9 cellular contexts compared by ENCODE assay signal in the genomic region with DNA sequence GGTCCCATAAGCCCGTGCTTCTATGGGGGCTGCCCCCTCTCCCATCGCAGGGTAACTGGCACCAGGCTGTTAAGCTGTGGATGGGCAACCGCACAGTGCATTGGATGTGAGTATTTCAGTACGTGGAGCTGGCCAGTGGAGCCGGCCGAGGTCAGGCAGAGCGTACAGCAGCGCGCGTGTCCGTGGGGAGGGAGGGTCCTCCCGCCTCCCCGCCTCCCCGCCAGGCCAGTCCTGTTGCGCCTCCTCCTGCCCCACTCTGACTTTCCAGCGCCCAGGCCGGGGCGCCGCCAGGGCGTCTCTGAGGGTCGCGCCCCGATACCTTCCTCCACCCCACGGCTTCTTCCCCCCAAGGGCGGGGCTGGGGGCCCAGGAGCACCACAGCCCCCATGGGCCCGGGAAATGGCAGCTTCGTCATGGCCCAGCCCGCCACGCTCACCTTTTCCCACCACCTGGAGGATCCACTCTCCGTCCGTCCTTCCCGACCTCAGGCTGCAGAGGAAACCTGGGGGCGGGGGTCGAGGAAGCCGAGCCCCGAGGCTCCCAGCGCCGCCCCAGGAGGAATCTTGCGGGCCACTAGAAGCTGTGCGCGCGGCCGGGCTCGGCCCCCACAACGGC. TPM values are rescaled to one million over a fixed set of nuclear protein-coding genes. Genes with fewer than 3 reads are reported as not detected.
A peak's percentile ranks its signal among the peaks of the same experiment; 100 is the strongest.
DNase-seq lines count a peak whose midpoint lies in the region; ATAC-seq, FAIRE-seq and TF ChIP-seq lines count a peak whose summit lies in the region.
"Had no signal": no experiment of that assay in that cellular context is flagged by ENCODE, and none has a peak within 500 bp of the region (broad histone marks: within the 10 kb centered on the region; RNA-seq: fewer than 3 reads in every experiment).

No MANE protein-coding gene starts in this region.

- ATAC-seq in HG03432 (IDR thresholded peaks at IDR 0.05; ENCODE audit: unreplicated experiment) = peak; percentile 0
- no peak for ATAC-seq in activated CD8-positive, alpha-beta T cell treated with anti-CD3 and anti-CD28 coated beads, Interleukin-2, amount 10 ng/mL, durations not matched to agents 7 days and 5 days
- no peak for ATAC-seq in GM18873 (IDR thresholded peaks at IDR 0.05; ENCODE audit: low FRiP score, unreplicated experiment)
- ATAC-seq in GM18498 (IDR thresholded peaks at IDR 0.05; ENCODE audit: unreplicated experiment) = no peak

- H2AFZ ChIP-seq in hepatocyte = peak overlapping the region; percentile 24

- CTCF ChIA-PET in activated CD8-positive, alpha-beta T cell treated with anti-CD3 and anti-CD28 coated beads, Interleukin-2, amount 10 ng/mL, durations not matched to agents 7 days and 5 days (lab: Charles Lee) = no interaction called here

- no peak overlapping the region for H3K27ac Mint-ChIP-seq in activated CD8-positive, alpha-beta T cell treated with anti-CD3 and anti-CD28 coated beads, Interleukin-2, amount 10 ng/mL, durations not matched to agents 7 days and 5 days

- peak overlapping the region; percentile 58 for H3K4me3 Mint-ChIP-seq in activated CD8-positive, alpha-beta T cell treated with anti-CD3 and anti-CD28 coated beads, Interleukin-2, amount 10 ng/mL, durations not matched to agents 7 days and 5 days

- H3K27me3 ChIP-seq in hepatocyte = peaks cover 35% of the 10 kb centered on the region
- peaks cover 0 to 42% (median 11%) of the 10 kb centered on the region in 7 donors for H3K27me3 ChIP-seq in spleen (replicated peaks in 1 of 7)
- no peaks in the 10 kb centered on the region for H3K27me3 ChIP-seq in small intestine (ENCODE audit: control insufficient read depth in 2 of 2, insufficient read depth in 2 of 2, low read length in 2 of 2)
- H3K27me3 ChIP-seq: MG63 had no signal

- H4K20me1 ChIP-seq in hepatocyte (ENCODE audit: insufficient read depth, poor library complexity, severe bottlenecking) = no peaks in the 10 kb centered on the region

- intact Hi-C loops in spleen (cut with DNase I; ENCODE audit: low total_unique reads) = no loop called here

- FAIRE-seq in small intestine (lab: Jason Lieb, UNC) = no peak

- H3K9me3 Mint-ChIP-seq in activated CD8-positive, alpha-beta T cell treated with anti-CD3 and anti-CD28 coated beads, Interleukin-2, amount 10 ng/mL, durations not matched to agents 7 days and 5 days (ENCODE audit: insufficient read depth) = no peaks in the 10 kb centered on the region

- H3K27me3 Mint-ChIP-seq in activated CD8-positive, alpha-beta T cell treated with anti-CD3 and anti-CD28 coated beads, Interleukin-2, amount 10 ng/mL, durations not matched to agents 7 days and 5 days (ENCODE audit: low read depth) = peaks cover 9% of the 10 kb centered on the region

- no peak for TF ChIP-seq POLR2A in spleen (IDR thresholded peaks at IDR 0.05)

- no peak for DNase-seq in activated CD8-positive, alpha-beta T cell treated with anti-CD3 and anti-CD28 coated beads, Interleukin-2, amount 10 ng/mL, durations not matched to agents 7 days and 5 days
- no peak for DNase-seq in hepatocyte (ENCODE audit: low spot score)
- DNase-seq in spleen = peak; percentile 78
- DNase-seq in small intestine = no peak
- DNase-seq in DMS153 treated with DMSO at 0.1 percent for 48 hours (lab: John Stamatoyannopoulos, UW; ENCODE audit: unreplicated experiment) = no peak

- peak overlapping the region; percentile 99 for H3K4me2 ChIP-seq in hepatocyte

- H3K9me3 ChIP-seq in hepatocyte (ENCODE audit: low read depth) (no peaks in the 10 kb centered on the region), spleen (no peaks in the 10 kb centered on the region), small intestine (ENCODE audit: control insufficient read depth, low read depth) (no peaks in the 10 kb centered on the region)
- H3K9me3 ChIP-seq: MG63 had no signal

- peaks cover 23% of the 10 kb centered on the region for H3K36me3 Mint-ChIP-seq in activated CD8-positive, alpha-beta T cell treated with anti-CD3 and anti-CD28 coated beads, Interleukin-2, amount 10 ng/mL, durations not matched to agents 7 days and 5 days (ENCODE audit: low read depth)

- H3K4me1 Mint-ChIP-seq in activated CD8-positive, alpha-beta T cell treated with anti-CD3 and anti-CD28 coated beads, Interleukin-2, amount 10 ng/mL, durations not matched to agents 7 days and 5 days (ENCODE audit: low read depth) = peaks cover 23% of the 10 kb centered on the region

- WGBS in hepatocyte (ENCODE audit: low lambda C conversion rate, missing lambda C conversion rate) = 15% methylated on average over 31 of the region's 45 CpGs
- 13 to 18% (median 14%) methylated on average over 31 to 45 of the region's 45 CpGs for WGBS in spleen, 5 donors
- 5 to 17% (median 13%) methylated on average over 26 to 45 of the region's 45 CpGs for WGBS in small intestine, 3 donors

- no peak overlapping the region for H3K27ac ChIP-seq in hepatocyte
- H3K27ac ChIP-seq in spleen = no peak overlapping the region
- H3K27ac ChIP-seq in small intestine (ENCODE audit: low read depth in 1 of 2, low read length in 1 of 2) = no peak overlapping the region

- POLR2A ChIA-PET in activated CD8-positive, alpha-beta T cell treated with anti-CD3 and anti-CD28 coated beads, Interleukin-2, amount 10 ng/mL, durations not matched to agents 7 days and 5 days (lab: Charles Lee) = no interaction called here

- TF ChIP-seq CTCF in hepatocyte (IDR thresholded peaks at IDR 0.05; ENCODE audit: poor library complexity) (no peak), spleen (IDR thresholded peaks at IDR 0.05 in 8 of 11, conservative IDR thresholded peaks at IDR 0.05 in 3 of 11) (no peak)

- peaks cover 3% of the 10 kb centered on the region for H3K79me2 ChIP-seq in hepatocyte

- H3K4me1 ChIP-seq in hepatocyte (ENCODE audit: insufficient read depth) (peaks cover 8% of the 10 kb centered on the region), spleen (peaks cover 5 to 47% (median 27%) of the 10 kb centered on the region in 6 donors), small intestine (ENCODE audit: control insufficient read depth in 2 of 2, insufficient read depth in 1 of 2, low read depth in 1 of 2, low read length in 1 of 2) (peaks cover 0 to 12% of the 10 kb centered on the region in 2 donors)

- H3K9me2 ChIP-seq in hepatocyte (replicated peaks; ENCODE audit: insufficient read depth) = no peaks in the 10 kb centered on the region

- H3K36me3 ChIP-seq in hepatocyte (replicated peaks; ENCODE audit: insufficient read depth, low read depth) = no peaks in the 10 kb centered on the region
- peaks cover 0 to 1% (median 0%) of the 10 kb centered on the region in 6 donors for H3K36me3 ChIP-seq in spleen
- H3K36me3 ChIP-seq in small intestine (ENCODE audit: control insufficient read depth in 2 of 2, insufficient read depth in 2 of 2, low read length in 2 of 2) = no peaks in the 10 kb centered on the region

- no peak overlapping the region for H3K4me3 ChIP-seq in hepatocyte
- peak overlapping the region; percentile 53 to 95 (median 92) for H3K4me3 ChIP-seq in spleen
- peak overlapping the region in 1 of 2 donors; percentile 96 for H3K4me3 ChIP-seq in small intestine (ENCODE audit: low read depth in 1 of 2, low read length in 2 of 2)

RNA-seq across cellular contexts. Expression of a gene that starts 0.9 kb away (rescaled TPM):
- 100 to 1,000 TPM; 220 to 233 TPM for total RNA-seq in activated CD8-positive, alpha-beta T cell treated with anti-CD3 and anti-CD28 coated beads, Interleukin-2, amount 10 ng/mL, durations not matched to agents 7 days and 5 days
- total RNA-seq in hepatocyte (17.5 and 24.6 TPM in 2 replicates), spleen (10 to 100 TPM; 19.5 to 60.9 (median 28.8) TPM)
- polyA plus RNA-seq in hepatocyte (48.9 and 56.0 TPM in 2 replicates), spleen (10 to 100 TPM; 19.0 to 44.6 (median 21.3) TPM), small intestine (100 to 1,000 TPM in 1 of 3 donors, 10 to 100 TPM in 2; 57.1 to 154 (median 90.8) TPM)
